In genomic region chr5:55338810-55339243, GRCh38 we compare ENCODE assay signal across 9 cellular contexts. TPM values are rescaled to one million over a fixed set of nuclear protein-coding genes. Genes with fewer than 3 reads are reported as not detected.
DNase-seq lines count a peak whose midpoint lies in the region; ATAC-seq and TF ChIP-seq lines count a peak whose summit lies in the region.
"Had no signal": no experiment of that assay in that cellular context is flagged by ENCODE, and none has a peak within 500 bp of the region (broad histone marks: within the 10 kb centered on the region; RNA-seq: fewer than 3 reads in every experiment).

No MANE protein-coding gene starts in this region.

- H3K9me3 ChIP-seq in colonic mucosa = no peaks in the 10 kb centered on the region

- H3K4me3 ChIP-seq in colonic mucosa = no peak overlapping the region

- H3K27ac Mint-ChIP-seq in activated CD8-positive, alpha-beta memory T cell treated with anti-CD3 and anti-CD28 coated beads, Interleukin-2, amount 10 ng/mL, durations not matched to agents 7 days and 5 days = peak overlapping the region; percentile 75

- TF ChIP-seq CTCF in colonic mucosa (IDR thresholded peaks at IDR 0.05) = no peak

- CTCF ChIA-PET in activated CD8-positive, alpha-beta memory T cell treated with anti-CD3 and anti-CD28 coated beads, Interleukin-2, amount 10 ng/mL, durations not matched to agents 7 days and 5 days (lab: Charles Lee) = interaction anchor here (0.9 to 1.4 kb wide), 2 partner anchors 14 to 353 kb away, joined by 4 read pairs; no protein-coding TSS in a partner anchor

- H3K4me3 Mint-ChIP-seq in activated CD8-positive, alpha-beta memory T cell treated with anti-CD3 and anti-CD28 coated beads, Interleukin-2, amount 10 ng/mL, durations not matched to agents 7 days and 5 days = peak overlapping the region; percentile 30

- peaks cover 31% of the 10 kb centered on the region for H3K36me3 Mint-ChIP-seq in activated CD8-positive, alpha-beta memory T cell treated with anti-CD3 and anti-CD28 coated beads, Interleukin-2, amount 10 ng/mL, durations not matched to agents 7 days and 5 days

- no peaks in the 10 kb centered on the region for H3K27me3 ChIP-seq in colonic mucosa

- no peak overlapping the region for H3K9ac ChIP-seq in colonic mucosa (ENCODE audit: low read depth in 2 of 2, low read length in 2 of 2)

- DNase-seq in activated CD8-positive, alpha-beta memory T cell treated with anti-CD3 and anti-CD28 coated beads, Interleukin-2, amount 10 ng/mL, durations not matched to agents 7 days and 5 days = peak; percentile 55
- peak; percentile 59 to 62 for DNase-seq in stimulated activated CD4-positive, alpha-beta T cell treated with anti-CD3 and anti-CD28 coated beads, Interleukin-2, amount 100 ng/mL, for 48 hours
- DNase-seq in MV-4-11 (lab: John Stamatoyannopoulos, UW) (no peak), colonic mucosa (no peak), NCI-H1417 treated with DMSO at 0.1 percent for 48 hours (lab: John Stamatoyannopoulos, UW) (no peak)
- DNase-seq: GDM1 had no signal

- intact Hi-C loops in colonic mucosa (cut with DNase I) = no loop called here

- no peaks in the 10 kb centered on the region for H3K36me3 ChIP-seq in colonic mucosa

- no peaks in the 10 kb centered on the region for H3K4me1 ChIP-seq in colonic mucosa

- no peaks in the 10 kb centered on the region for H3K27me3 Mint-ChIP-seq in activated CD8-positive, alpha-beta memory T cell treated with anti-CD3 and anti-CD28 coated beads, Interleukin-2, amount 10 ng/mL, durations not matched to agents 7 days and 5 days

- no peaks in the 10 kb centered on the region for H3K9me3 Mint-ChIP-seq in activated CD8-positive, alpha-beta memory T cell treated with anti-CD3 and anti-CD28 coated beads, Interleukin-2, amount 10 ng/mL, durations not matched to agents 7 days and 5 days (ENCODE audit: low read depth)

- peaks cover 18% of the 10 kb centered on the region for H3K4me1 Mint-ChIP-seq in activated CD8-positive, alpha-beta memory T cell treated with anti-CD3 and anti-CD28 coated beads, Interleukin-2, amount 10 ng/mL, durations not matched to agents 7 days and 5 days

- H3K27ac ChIP-seq in colonic mucosa = no peak overlapping the region

- ATAC-seq in GM18858 (IDR thresholded peaks at IDR 0.05; ENCODE audit: unreplicated experiment) (peak; percentile 75), HG02763 (IDR thresholded peaks at IDR 0.05; ENCODE audit: unreplicated experiment) (peak; percentile 54), GM19455 (IDR thresholded peaks at IDR 0.05; ENCODE audit: unreplicated experiment) (no peak)
- peak; percentile 63 for ATAC-seq in activated CD8-positive, alpha-beta memory T cell treated with anti-CD3 and anti-CD28 coated beads, Interleukin-2, amount 10 ng/mL, durations not matched to agents 7 days and 5 days

RNA-seq across cellular contexts. Expression of gene MTREX, which starts 31.0 kb away (rescaled TPM):
- 10 to 100 TPM; 71.2 to 78.0 TPM for total RNA-seq in activated CD8-positive, alpha-beta memory T cell treated with anti-CD3 and anti-CD28 coated beads, Interleukin-2, amount 10 ng/mL, durations not matched to agents 7 days and 5 days
- 10 to 100 TPM; 53.7 to 69.0 TPM for total RNA-seq in colonic mucosa

RNA-seq across cellular contexts. Expression of gene DHX29, which starts 31.3 kb away (rescaled TPM):
- total RNA-seq in activated CD8-positive, alpha-beta memory T cell treated with anti-CD3 and anti-CD28 coated beads, Interleukin-2, amount 10 ng/mL, durations not matched to agents 7 days and 5 days = 10 to 100 TPM; 17.1 to 17.3 TPM
- total RNA-seq in colonic mucosa = 10 to 100 TPM; 20.8 to 24.6 TPM

Comparison
In these comparisons a context has a peak if more than half of its experiments do, and no peak if none do; other contexts are left out.
1. DNase-seq: peak in activated CD8-positive, alpha-beta memory T cell treated with anti-CD3 and anti-CD28 coated beads, Interleukin-2, amount 10 ng/mL, durations not matched to agents 7 days and 5 days (single experiment) and stimulated activated CD4-positive, alpha-beta T cell treated with anti-CD3 and anti-CD28 coated beads, Interleukin-2, amount 100 ng/mL, for 48 hours (2 of 2); none in MV-4-11 (single experiment), colonic mucosa (single experiment) and NCI-H1417 treated with DMSO at 0.1 percent for 48 hours (single experiment).